In the genomic region with DNA sequence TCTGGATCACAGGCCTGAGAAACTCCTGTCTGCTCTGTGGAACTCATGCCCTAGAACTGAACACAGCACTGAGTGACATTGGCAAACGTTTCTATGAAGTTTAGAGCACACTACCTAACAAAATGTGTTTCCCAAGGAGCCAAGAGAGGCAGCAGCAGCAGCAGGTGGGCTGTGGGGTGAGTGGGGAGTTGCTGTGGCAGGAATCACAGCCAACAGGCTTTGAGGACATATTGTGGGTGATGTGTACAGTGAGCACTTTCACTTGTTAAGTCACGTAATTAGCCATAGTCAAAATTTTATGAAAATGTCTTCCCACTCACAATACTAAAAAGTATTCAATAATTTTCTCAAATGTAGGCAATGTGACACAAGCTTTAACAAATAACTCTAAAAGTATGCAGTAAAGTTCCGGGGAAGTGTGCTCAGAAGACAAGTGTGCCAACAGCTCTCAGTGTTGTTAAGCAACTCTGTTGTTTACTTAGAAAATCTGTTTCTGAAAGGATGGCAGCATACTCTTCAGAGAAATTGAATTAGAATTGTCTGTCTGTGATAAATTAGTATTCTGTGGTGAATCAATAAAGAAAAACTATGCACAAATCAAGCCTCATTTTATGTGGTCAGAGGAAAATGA, we compare ENCODE assay signal across 14 cellular contexts.
"Had no signal": no experiment of that assay in that cellular context is flagged by ENCODE, and none has a peak within 500 bp of the region (broad histone marks: within the 10 kb centered on the region; RNA-seq: fewer than 3 reads in every experiment).

No MANE protein-coding gene starts in this region.

- H3K27ac ChIP-seq: body of pancreas, gastroesophageal sphincter, pancreas, testis, uterus had no signal

- H3K4me1 ChIP-seq: body of pancreas, gastroesophageal sphincter, left lung, pancreas, testis, uterus had no signal

- FAIRE-seq: keratinocyte, pancreas had no signal

- H3K9me3 ChIP-seq: body of pancreas, gastroesophageal sphincter, left lung, pancreas, testis, uterus had no signal

- H3K36me3 ChIP-seq: left lung, uterus had no signal

- ATAC-seq: activated CD4-positive, CD25-positive, alpha-beta regulatory T cell treated with anti-CD3 and anti-CD28 coated beads, Interleukin-2, amount 50 U/mL, for 24 hours; body of pancreas; esophagus mucosa; gastroesophageal sphincter; stimulated activated naive CD8-positive, alpha-beta T cell treated with anti-CD3 and anti-CD28 coated beads, Interleukin-15, amount 100 ng/mL, for 72 hours had no signal

- H3K4me3 ChIP-seq: body of pancreas, gastroesophageal sphincter, left lung, pancreas, testis, uterus had no signal

- H3K27me3 ChIP-seq: body of pancreas, gastroesophageal sphincter, left lung, pancreas, testis, uterus had no signal

- DNase-seq: activated naive CD4-positive, alpha-beta T cell treated with anti-CD3 and anti-CD28 coated beads, Interleukin-2, amount 50 U/mL, for 16 hours; amniotic stem cell; body of pancreas; left lung; pancreas; stimulated activated CD4-positive, alpha-beta T cell treated with anti-CD3 and anti-CD28 coated beads, Interleukin-15, amount 100 ng/mL, for 24 hours; stimulated activated CD4-positive, alpha-beta T cell treated with anti-CD3 and anti-CD28 coated beads, Interleukin-4, amount 100 ng/mL, for 4 hours; stimulated activated naive CD8-positive, alpha-beta T cell treated with anti-CD3 and anti-CD28 coated beads, Interleukin-15, amount 100 ng/mL, for 72 hours; testis; uterus had no signal
